1 cellular context compared by ENCODE assay signal in the genomic region with DNA sequence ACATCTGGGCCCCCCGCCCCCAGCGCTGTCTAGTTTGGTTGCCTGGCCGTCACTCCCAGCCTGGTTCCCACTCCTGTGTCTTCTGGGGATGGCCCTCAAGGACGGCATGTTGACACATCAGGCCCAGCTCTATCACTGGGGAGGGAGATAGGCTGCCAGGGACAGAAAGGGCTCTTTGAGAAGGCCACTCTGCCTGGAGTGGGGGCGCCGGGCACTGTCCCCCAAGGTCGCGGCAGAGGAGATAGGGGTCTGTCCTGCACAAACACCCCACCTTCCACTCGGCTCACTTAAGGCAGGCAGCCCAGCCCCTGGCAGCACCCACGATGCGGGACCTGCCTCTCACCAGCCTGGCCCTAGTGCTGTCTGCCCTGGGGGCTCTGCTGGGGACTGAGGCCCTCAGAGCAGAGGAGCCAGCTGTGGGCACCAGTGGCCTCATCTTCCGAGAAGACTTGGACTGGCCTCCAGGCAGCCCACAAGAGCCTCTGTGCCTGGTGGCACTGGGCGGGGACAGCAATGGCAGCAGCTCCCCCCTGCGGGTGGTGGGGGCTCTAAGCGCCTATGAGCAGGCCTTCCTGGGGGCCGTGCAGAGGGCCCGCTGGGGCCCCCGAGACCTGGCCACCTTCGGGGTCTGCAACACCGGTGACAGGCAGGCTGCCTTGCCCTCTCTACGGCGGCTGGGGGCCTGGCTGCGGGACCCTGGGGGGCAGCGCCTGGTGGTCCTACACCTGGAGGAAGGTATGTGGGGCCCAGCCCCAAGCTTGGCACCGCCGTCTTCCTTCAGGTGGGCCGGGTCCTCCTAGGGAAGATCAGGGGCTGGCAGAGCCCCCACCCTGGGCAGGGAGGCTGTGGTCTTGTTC.
A peak's percentile ranks its signal among the peaks of the same experiment; 100 is the strongest.
TF ChIP-seq lines count a peak whose summit lies in the region.

A gene (plus strand): TSS at position 314 of the 857 bp plus-strand sequence. CDS start 10 bp downstream, at position 324.

TF ChIP-seq in K562, 482 proteins besides CTCF, POLR2A, EP300 and RAD21 (continued from another document):
- TF ChIP-seq TBL1XR1 (IDR thresholded peaks at IDR 0.05; ENCODE audit: low read length in 2 of 2) (no peak), SIN3B (IDR thresholded peaks at IDR 0.05; ENCODE audit: low read depth) (no peak), OTX1 (CRISPR knock-in tag; IDR thresholded peaks at IDR 0.05) (no peak), KLF16 (IDR thresholded peaks at IDR 0.05) (no peak), CCNT2 (IDR thresholded peaks at IDR 0.05; ENCODE audit: borderline replicate concordance, extremely low read depth, insufficient read length, low read depth, low read length) (peak; percentile 47), MXI1 (IDR thresholded peaks at IDR 0.05; ENCODE audit: low read depth, low read length) (no peak), TCF3 (CRISPR knock-in tag; IDR thresholded peaks at IDR 0.05) (no peak), SIN3A (IDR thresholded peaks at IDR 0.05; ENCODE audit: borderline replicate concordance in 2 of 2, control insufficient read depth in 1 of 2, low read depth in 2 of 2, low read length in 2 of 2) (no peak)
